26 cellular contexts compared by ENCODE assay signal in the genomic region with DNA sequence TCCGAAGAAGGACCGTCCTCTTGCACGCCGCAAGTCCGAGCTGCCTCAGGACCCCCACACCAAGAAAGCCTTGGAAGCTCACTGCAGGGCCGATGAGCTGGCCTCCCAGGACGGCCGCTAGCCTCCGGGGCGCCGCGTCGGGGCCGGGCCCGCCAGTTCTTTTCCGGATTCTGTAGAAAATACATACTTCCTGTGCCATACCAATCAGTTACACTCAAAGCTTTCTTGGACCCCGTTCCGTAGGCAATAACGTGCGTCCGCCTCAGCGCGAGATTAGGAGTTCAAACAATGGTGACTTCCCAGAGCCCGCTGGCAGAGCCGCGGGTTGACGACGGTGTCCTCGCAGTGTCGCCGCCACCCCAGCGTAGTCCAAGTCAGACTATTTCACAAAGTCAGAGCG.
"Had no signal": no experiment of that assay in that cellular context is flagged by ENCODE, and none has a peak within 500 bp of the region (broad histone marks: within the 10 kb centered on the region; RNA-seq: fewer than 3 reads in every experiment).

No MANE protein-coding gene starts in this region.

- H3K27me3 Mint-ChIP-seq: activated B cell treated with CpG ODN at 0.5 μM for 24 hours; activated CD4-positive, alpha-beta memory T cell treated with anti-CD3 and anti-CD28 coated beads, Interleukin-2, amount 10 ng/mL, durations not matched to agents 7 days and 5 days; activated CD4-positive, alpha-beta T cell treated with anti-CD3 and anti-CD28 coated beads, Interleukin-2, amount 10 ng/mL, durations not matched to agents 24 days and 14 days; T-cell had no signal

- H3K4me1 ChIP-seq: breast epithelium, Peyer's patch had no signal

- H3K9me3 Mint-ChIP-seq: activated B cell treated with CpG ODN at 0.5 μM for 24 hours; activated CD4-positive, alpha-beta memory T cell treated with anti-CD3 and anti-CD28 coated beads, Interleukin-2, amount 10 ng/mL, durations not matched to agents 7 days and 5 days; activated CD4-positive, alpha-beta T cell treated with anti-CD3 and anti-CD28 coated beads, Interleukin-2, amount 10 ng/mL, durations not matched to agents 24 days and 14 days; activated naive CD4-positive, alpha-beta T cell treated with anti-CD3 and anti-CD28 coated beads, Interleukin-2, amount 50 U/mL, for 72 hours; T-cell had no signal

- H3K27ac Mint-ChIP-seq: activated B cell treated with CpG ODN at 0.5 μM for 24 hours; activated CD4-positive, alpha-beta memory T cell treated with anti-CD3 and anti-CD28 coated beads, Interleukin-2, amount 10 ng/mL, durations not matched to agents 7 days and 5 days; activated CD4-positive, alpha-beta T cell treated with anti-CD3 and anti-CD28 coated beads, Interleukin-2, amount 10 ng/mL, durations not matched to agents 24 days and 14 days; T-cell had no signal

- H3K9me3 ChIP-seq: breast epithelium, Peyer's patch had no signal

- DNase-seq: activated B cell treated with CpG ODN at 0.5 μM for 24 hours; activated CD4-positive, alpha-beta memory T cell treated with anti-CD3 and anti-CD28 coated beads, Interleukin-2, amount 10 ng/mL, durations not matched to agents 7 days and 5 days; activated CD4-positive, alpha-beta T cell treated with anti-CD3 and anti-CD28 coated beads for 1 hour; activated CD4-positive, alpha-beta T cell treated with anti-CD3 and anti-CD28 coated beads, Interleukin-2, amount 10 ng/mL, durations not matched to agents 24 days and 14 days; activated naive CD4-positive, alpha-beta T cell treated with Interleukin-2 at 50 U/mL for 16 hours; activated T-cell treated with anti-CD3 and anti-CD28 coated beads for 4 hours; aorta; central memory CD4-positive, alpha-beta T cell; Karpas-422; MM.1S; NCI-H1105; NCI-H1436; NCI-H1694 treated with DMSO at 0.1 percent for 48 hours; NCI-H2081; NCI-H510A treated with DMSO at 0.1 percent for 48 hours; NCI-H69; NK-92 treated with Interleukin-12 subunit alpha and Interleukin-12 subunit beta, amount 100 ng/mL, for 24 hours; OCI-M1; Peyer's patch; T-cell; T-helper 2 cell; T1000 had no signal

- H3K27ac ChIP-seq: breast epithelium, Peyer's patch, RWPE1, SK-N-MC had no signal

- H3K4me3 ChIP-seq: breast epithelium, Peyer's patch, SK-N-MC had no signal

- H3K4me3 Mint-ChIP-seq: activated B cell treated with CpG ODN at 0.5 μM for 24 hours; activated CD4-positive, alpha-beta memory T cell treated with anti-CD3 and anti-CD28 coated beads, Interleukin-2, amount 10 ng/mL, durations not matched to agents 7 days and 5 days; activated CD4-positive, alpha-beta T cell treated with anti-CD3 and anti-CD28 coated beads, Interleukin-2, amount 10 ng/mL, durations not matched to agents 24 days and 14 days; T-cell had no signal

- H3K27me3 ChIP-seq: breast epithelium, Peyer's patch had no signal

- H3K4me1 Mint-ChIP-seq: activated B cell treated with CpG ODN at 0.5 μM for 24 hours; activated CD4-positive, alpha-beta memory T cell treated with anti-CD3 and anti-CD28 coated beads, Interleukin-2, amount 10 ng/mL, durations not matched to agents 7 days and 5 days; activated CD4-positive, alpha-beta T cell treated with anti-CD3 and anti-CD28 coated beads, Interleukin-2, amount 10 ng/mL, durations not matched to agents 24 days and 14 days; T-cell had no signal

- ATAC-seq: activated naive CD4-positive, alpha-beta T cell treated with anti-CD3 and anti-CD28 coated beads, Interleukin-2, amount 50 U/mL, for 72 hours; T-cell had no signal

- H3K36me3 ChIP-seq: breast epithelium had no signal
